13 cellular contexts compared by ENCODE assay signal in genomic region chr17:62964506-62964905, GRCh38.
"Had no signal": no experiment of that assay in that cellular context is flagged by ENCODE, and none has a peak within 500 bp of the region (broad histone marks: within the 10 kb centered on the region; RNA-seq: fewer than 3 reads in every experiment).

No MANE protein-coding gene starts in this region.

- DNase-seq: activated naive CD4-positive, alpha-beta T cell treated with anti-CD3 and anti-CD28 coated beads, Interleukin-2, amount 50 U/mL, for 16 hours; central memory CD4-positive, alpha-beta T cell; islet precursor cell; naive B cell; ovary; spleen; stomach; T-helper 9 cell had no signal

- H3K27me3 ChIP-seq: ovary, stomach had no signal

- H3K36me3 ChIP-seq: ovary, spleen, stomach, thoracic aorta had no signal

- H3K36me3 Mint-ChIP-seq: naive B cell had no signal

- H3K27ac ChIP-seq: ovary had no signal

- H3K9me3 Mint-ChIP-seq: naive B cell had no signal

- H3K9me3 ChIP-seq: ovary, spleen, stomach, thoracic aorta had no signal

- ATAC-seq: esophagus mucosa, sciatic nerve had no signal

- H3K4me3 ChIP-seq: coronary artery, lung, ovary, thoracic aorta had no signal
